ENCODE assay signal across 8 cellular contexts in the genomic region with DNA sequence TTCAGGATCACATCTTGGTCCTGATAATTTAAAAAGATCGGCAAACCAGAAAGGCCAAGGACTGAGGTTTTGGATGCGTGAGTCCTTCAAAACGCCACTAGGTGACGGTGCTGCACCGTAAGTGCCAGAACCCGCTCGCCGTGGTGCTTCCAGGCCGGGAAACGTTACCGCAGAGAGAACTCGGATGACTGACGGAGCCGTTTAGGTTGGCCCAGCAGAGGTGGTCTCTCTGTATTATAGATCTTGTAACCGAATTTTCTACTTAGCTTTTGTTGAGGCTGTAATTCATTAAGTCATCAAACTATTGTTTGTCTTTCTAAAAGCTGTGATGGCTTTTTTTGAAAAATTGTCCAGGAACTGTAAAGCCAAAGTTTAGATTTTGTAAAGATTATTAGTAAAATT.
DNase-seq lines count a peak whose midpoint lies in the region; ATAC-seq lines count a peak whose summit lies in the region.

No MANE protein-coding gene starts in this region.

- H3K4me1 Mint-ChIP-seq in memory B cell, result no peaks in the 10 kb centered on the region

- peak; percentile 96 for ATAC-seq in GM18867 (IDR thresholded peaks at IDR 0.05; ENCODE audit: unreplicated experiment)
- ATAC-seq in HG03354 (IDR thresholded peaks at IDR 0.05; ENCODE audit: poor library complexity, severe bottlenecking, unreplicated experiment), result peak; percentile 94
- peak; percentile 58 for ATAC-seq in memory B cell (ENCODE audit: low read depth)

- no peak overlapping the region for H3K27ac Mint-ChIP-seq in memory B cell

- H3K36me3 Mint-ChIP-seq in memory B cell, result no peaks in the 10 kb centered on the region

- no peaks in the 10 kb centered on the region for H3K9me3 Mint-ChIP-seq in memory B cell

- no peak overlapping the region for H3K4me3 Mint-ChIP-seq in memory B cell

- peak; percentile 75 for DNase-seq in AG08395 (ENCODE audit: low spot score)
- DNase-seq in NCI-H748 treated with DMSO at 0.1 percent for 48 hours (lab: John Stamatoyannopoulos, UW), result peak; percentile 76
- peak; percentile 58 to 71 for DNase-seq in activated CD4-positive, alpha-beta T cell treated with anti-CD3 and anti-CD28 coated beads, Interleukin-2, amount 50 U/mL, for 48 hours
- peak; percentile 38 for DNase-seq in effector CD4-positive, alpha-beta T cell
- DNase-seq in memory B cell (ENCODE audit: low spot score in 2 of 2), result peak in 1 of 2 donors; percentile 22
- DNase-seq in stimulated activated CD8-positive, alpha-beta memory T cell treated with anti-CD3 and anti-CD28 coated beads, Interleukin-2, amount 100 ng/mL, for 1 hour (ENCODE audit: low read depth in 2 of 2), result peak; percentile 9 to 40

- H3K27me3 Mint-ChIP-seq in memory B cell, result peaks cover 2% of the 10 kb centered on the region
